In the genomic region with DNA sequence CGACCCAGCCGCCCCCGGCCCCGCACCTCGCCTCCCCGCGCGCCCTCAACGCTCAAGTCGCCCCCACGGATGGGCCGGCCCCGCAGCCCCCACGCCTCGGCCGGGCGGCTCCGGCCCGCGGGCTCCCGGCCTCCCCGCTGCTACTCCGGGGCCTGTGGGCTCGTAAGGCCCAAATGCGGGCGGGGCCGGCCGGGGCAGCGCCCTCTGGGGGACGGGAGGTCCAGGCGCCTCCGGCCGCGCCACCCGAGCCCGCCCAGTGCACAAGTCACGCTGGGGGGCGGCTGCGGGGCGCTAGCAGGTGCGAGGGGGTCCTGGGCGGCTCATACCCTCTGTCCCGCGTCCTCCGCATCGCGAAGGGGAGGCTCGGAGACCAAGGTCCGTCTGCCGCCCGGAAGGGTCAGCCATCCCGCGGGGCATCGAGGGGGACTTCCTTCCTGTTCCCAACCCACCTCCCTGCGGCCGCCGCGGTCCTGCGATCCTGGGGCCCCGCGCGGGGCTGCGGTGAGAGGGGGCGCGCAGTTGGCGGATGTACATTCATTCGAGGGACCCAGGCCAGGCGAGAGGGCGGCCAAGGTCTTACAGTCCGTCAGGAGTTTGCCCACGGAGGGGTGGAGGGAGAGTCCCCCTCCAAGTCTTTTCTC, we compare ENCODE assay signal across 8 cellular contexts. TPM values are rescaled to one million over a fixed set of nuclear protein-coding genes. Genes with fewer than 3 reads are reported as not detected.
DNase-seq lines count a peak whose midpoint lies in the region; ATAC-seq and TF ChIP-seq lines count a peak whose summit lies in the region.

A gene with protein sequence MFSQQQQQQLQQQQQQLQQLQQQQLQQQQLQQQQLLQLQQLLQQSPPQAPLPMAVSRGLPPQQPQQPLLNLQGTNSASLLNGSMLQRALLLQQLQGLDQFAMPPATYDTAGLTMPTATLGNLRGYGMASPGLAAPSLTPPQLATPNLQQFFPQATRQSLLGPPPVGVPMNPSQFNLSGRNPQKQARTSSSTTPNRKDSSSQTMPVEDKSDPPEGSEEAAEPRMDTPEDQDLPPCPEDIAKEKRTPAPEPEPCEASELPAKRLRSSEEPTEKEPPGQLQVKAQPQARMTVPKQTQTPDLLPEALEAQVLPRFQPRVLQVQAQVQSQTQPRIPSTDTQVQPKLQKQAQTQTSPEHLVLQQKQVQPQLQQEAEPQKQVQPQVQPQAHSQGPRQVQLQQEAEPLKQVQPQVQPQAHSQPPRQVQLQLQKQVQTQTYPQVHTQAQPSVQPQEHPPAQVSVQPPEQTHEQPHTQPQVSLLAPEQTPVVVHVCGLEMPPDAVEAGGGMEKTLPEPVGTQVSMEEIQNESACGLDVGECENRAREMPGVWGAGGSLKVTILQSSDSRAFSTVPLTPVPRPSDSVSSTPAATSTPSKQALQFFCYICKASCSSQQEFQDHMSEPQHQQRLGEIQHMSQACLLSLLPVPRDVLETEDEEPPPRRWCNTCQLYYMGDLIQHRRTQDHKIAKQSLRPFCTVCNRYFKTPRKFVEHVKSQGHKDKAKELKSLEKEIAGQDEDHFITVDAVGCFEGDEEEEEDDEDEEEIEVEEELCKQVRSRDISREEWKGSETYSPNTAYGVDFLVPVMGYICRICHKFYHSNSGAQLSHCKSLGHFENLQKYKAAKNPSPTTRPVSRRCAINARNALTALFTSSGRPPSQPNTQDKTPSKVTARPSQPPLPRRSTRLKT (minus strand): TSS at position 167 of the 641 bp plus-strand sequence. CDS start 715 bp downstream, outside the sequence.

- H3K36me3 Mint-ChIP-seq in activated naive CD4-positive, alpha-beta T cell treated with anti-CD3 and anti-CD28 coated beads, Interleukin-2, amount 50 U/mL, for 24 hours = peaks cover 7% of the 10 kb centered on the region
- H3K36me3 Mint-ChIP-seq in glutamatergic neuron (ENCODE audit: unreplicated experiment) = peaks cover 2% of the 10 kb centered on the region

- H3K27ac ChIP-seq in parathyroid adenoma (peak within 1 kb of the TSS; percentile 39), tibial nerve (peak within 1 kb of the TSS; percentile 78 to 97 (median 88))

- H3K9me3 ChIP-seq in parathyroid adenoma (ENCODE audit: control insufficient read depth, low read length) (no peaks in the 10 kb centered on the region), tibial nerve (no peaks in the 10 kb centered on the region)

- TF ChIP-seq RAD21 in Ishikawa (IDR thresholded peaks at IDR 0.05; ENCODE audit: low read depth) = no peak

- DNase-seq in DMS153 (lab: John Stamatoyannopoulos, UW) (peak; percentile 28), glutamatergic neuron (peak; percentile 85), tibial nerve (ENCODE audit: low spot score in 2 of 2) (peak; percentile 57 to 63)

- peak within 1 kb of the TSS; percentile 94 for H3K4me2 ChIP-seq in parathyroid adenoma (ENCODE audit: low read length)

- peak within 1 kb of the TSS; percentile 95 for H3K4me3 Mint-ChIP-seq in activated naive CD4-positive, alpha-beta T cell treated with anti-CD3 and anti-CD28 coated beads, Interleukin-2, amount 50 U/mL, for 24 hours
- H3K4me3 Mint-ChIP-seq in glutamatergic neuron (ENCODE audit: unreplicated experiment) = peak within 1 kb of the TSS; percentile 98

- peak within 1 kb of the TSS; percentile 83 for H3K4me3 ChIP-seq in parathyroid adenoma (ENCODE audit: low read depth, low read length)
- H3K4me3 ChIP-seq in tibial nerve = peak within 1 kb of the TSS; percentile 64 to 92 (median 87)

- TF ChIP-seq EP300 in Ishikawa (IDR thresholded peaks at IDR 0.05; ENCODE audit: borderline replicate concordance) (no peak), tibial nerve (IDR thresholded peaks at IDR 0.05) (peak in 1 of 2 donors; percentile 24)

- H3K27ac Mint-ChIP-seq in activated naive CD4-positive, alpha-beta T cell treated with anti-CD3 and anti-CD28 coated beads, Interleukin-2, amount 50 U/mL, for 24 hours = peak within 1 kb of the TSS; percentile 59
- peak within 1 kb of the TSS; percentile 95 for H3K27ac Mint-ChIP-seq in glutamatergic neuron (ENCODE audit: unreplicated experiment)

- H3K4me1 ChIP-seq in parathyroid adenoma (no peaks in the 10 kb centered on the region), tibial nerve (peaks cover 0 to 33% (median 13%) of the 10 kb centered on the region in 4 donors)

- TF ChIP-seq POLR2A in tibial nerve (IDR thresholded peaks at IDR 0.05) = peak in 1 of 2 donors; percentile 46

- H2AFZ ChIP-seq in parathyroid adenoma = peak within 1 kb of the TSS; percentile 96

- H3K27me3 Mint-ChIP-seq in activated naive CD4-positive, alpha-beta T cell treated with anti-CD3 and anti-CD28 coated beads, Interleukin-2, amount 50 U/mL, for 24 hours = no peaks in the 10 kb centered on the region
- peaks cover 6% of the 10 kb centered on the region for H3K27me3 Mint-ChIP-seq in glutamatergic neuron (ENCODE audit: unreplicated experiment)

- TF ChIP-seq CTCF in glutamatergic neuron (IDR thresholded peaks at IDR 0.05; ENCODE audit: partially characterized antibody, unreplicated experiment) (peak; percentile 75), parathyroid adenoma (IDR thresholded peaks at IDR 0.05) (peak; percentile 59), tibial nerve (IDR thresholded peaks at IDR 0.05) (peak; percentile 88 to 96 (median 92))

- WGBS in tibial nerve, 2 donors = 0 to 1% methylated on average over 33 to 59 of the region's 71 CpGs

- peaks cover 32% of the 10 kb centered on the region for H3K4me1 Mint-ChIP-seq in activated naive CD4-positive, alpha-beta T cell treated with anti-CD3 and anti-CD28 coated beads, Interleukin-2, amount 50 U/mL, for 24 hours
- H3K4me1 Mint-ChIP-seq in glutamatergic neuron (ENCODE audit: low read depth, unreplicated experiment) = peaks cover 3% of the 10 kb centered on the region

- H3K9me3 Mint-ChIP-seq in activated naive CD4-positive, alpha-beta T cell treated with anti-CD3 and anti-CD28 coated beads, Interleukin-2, amount 50 U/mL, for 24 hours = no peaks in the 10 kb centered on the region
- H3K9me3 Mint-ChIP-seq in glutamatergic neuron (ENCODE audit: unreplicated experiment) = peaks cover 4% of the 10 kb centered on the region

- H3K27me3 ChIP-seq in parathyroid adenoma (ENCODE audit: control insufficient read depth, insufficient read depth, low read length) = no peaks in the 10 kb centered on the region
- H3K27me3 ChIP-seq in tibial nerve = no peaks in the 10 kb centered on the region

- H3K36me3 ChIP-seq in parathyroid adenoma (ENCODE audit: control insufficient read depth, insufficient read depth, low read length) = no peaks in the 10 kb centered on the region
- H3K36me3 ChIP-seq in tibial nerve = peaks cover 0 to 35% (median 7%) of the 10 kb centered on the region in 3 donors

- ATAC-seq in GM21390 (IDR thresholded peaks at IDR 0.05; ENCODE audit: unreplicated experiment) = peak; percentile 88
- peak; percentile 93 for ATAC-seq in SK-N-SH treated with all-trans-retinoic acid at 6 μM for 48 hours

- no peaks in the 10 kb centered on the region for H3K79me2 ChIP-seq in parathyroid adenoma

- H3K9ac ChIP-seq in parathyroid adenoma = peak within 1 kb of the TSS; percentile 80

TF ChIP-seq in Ishikawa, 13 proteins besides CTCF, POLR2A, EP300 and RAD21 (continues in another document):
- TF ChIP-seq YY1 (IDR thresholded peaks at IDR 0.05; ENCODE audit: low read depth) = 0 out of 2 replicates have a peak, but pooled peaks have one; percentile 44
- 0 out of 2 replicates have a peak, but pooled peaks have one; percentile 17 for TF ChIP-seq USF1 (IDR thresholded peaks at IDR 0.05)
- TF ChIP-seq TAF1 (IDR thresholded peaks at IDR 0.05; ENCODE audit: low read depth) = peak; percentile 64; the same call in 1 of the 2 replicates
- TF ChIP-seq ZBTB7A (IDR thresholded peaks at IDR 0.05; ENCODE audit: low read depth) = peak; percentile 93

TF ChIP-seq in SK-N-SH treated with all-trans-retinoic acid at 6 μM for 48 hours, 23 proteins besides CTCF, POLR2A, EP300 and RAD21:
- TF ChIP-seq SNAI2 (CRISPR knock-in tag; IDR thresholded peaks at IDR 0.05) = peak; percentile 17; the same call in 1 of the 2 replicates
- no peak for TF ChIP-seq ZNF565 (CRISPR knock-in tag; conservative IDR thresholded peaks at IDR 0.05; ENCODE audit: low read depth)

RNA-seq across cellular contexts. Expression of the gene that starts here (rescaled TPM):
- total RNA-seq in glutamatergic neuron (ENCODE audit: unreplicated experiment) (174 TPM), tibial nerve (10 to 100 TPM; 59.4 to 99.3 (median 71.4) TPM)

Comparison
In these comparisons a context has a peak if more than half of its experiments do, and no peak if none do; other contexts are left out.
1. Peak in every context shown above with its lines: DNase-seq, ATAC-seq, H3K4me3 ChIP-seq and H3K27ac ChIP-seq.
2. DNase-seq: peak in every context shown above with its lines; median percentile 85 in glutamatergic neuron; 60 in tibial nerve; 28 in DMS153.